Comparison of ENCODE assay signal across 1 cellular context in the genomic region with DNA sequence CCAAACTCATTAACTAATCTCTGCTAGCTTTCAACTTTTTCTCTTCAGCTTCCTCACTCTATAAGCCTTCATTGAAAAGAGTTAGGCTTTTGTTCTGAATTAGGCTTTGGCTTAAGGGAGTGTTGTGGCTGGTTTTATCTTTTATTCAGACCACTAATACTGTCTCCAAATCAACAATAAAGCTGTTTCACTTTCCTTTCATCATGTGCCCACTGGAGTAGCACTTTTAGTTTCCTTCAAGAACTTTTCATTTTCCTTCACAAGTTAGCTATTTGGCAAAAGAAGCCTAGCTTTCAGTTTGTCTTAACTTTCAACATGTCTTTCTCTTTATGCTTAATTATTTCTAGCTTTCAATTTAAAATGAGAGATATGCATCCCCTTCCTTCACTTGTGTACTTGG.
TF ChIP-seq lines count a peak whose summit lies in the region.

No MANE protein-coding gene starts in this region.

TF ChIP-seq in WTC11, 78 proteins besides CTCF, POLR2A, EP300 and RAD21 (continued from another document):
- TF ChIP-seq, protein P1, sequence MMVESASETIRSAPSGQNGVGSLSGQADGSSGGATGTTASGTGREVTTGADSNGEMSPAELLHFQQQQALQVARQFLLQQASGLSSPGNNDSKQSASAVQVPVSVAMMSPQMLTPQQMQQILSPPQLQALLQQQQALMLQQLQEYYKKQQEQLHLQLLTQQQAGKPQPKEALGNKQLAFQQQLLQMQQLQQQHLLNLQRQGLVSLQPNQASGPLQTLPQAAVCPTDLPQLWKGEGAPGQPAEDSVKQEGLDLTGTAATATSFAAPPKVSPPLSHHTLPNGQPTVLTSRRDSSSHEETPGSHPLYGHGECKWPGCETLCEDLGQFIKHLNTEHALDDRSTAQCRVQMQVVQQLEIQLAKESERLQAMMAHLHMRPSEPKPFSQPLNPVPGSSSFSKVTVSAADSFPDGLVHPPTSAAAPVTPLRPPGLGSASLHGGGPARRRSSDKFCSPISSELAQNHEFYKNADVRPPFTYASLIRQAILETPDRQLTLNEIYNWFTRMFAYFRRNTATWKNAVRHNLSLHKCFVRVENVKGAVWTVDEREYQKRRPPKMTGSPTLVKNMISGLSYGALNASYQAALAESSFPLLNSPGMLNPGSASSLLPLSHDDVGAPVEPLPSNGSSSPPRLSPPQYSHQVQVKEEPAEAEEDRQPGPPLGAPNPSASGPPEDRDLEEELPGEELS (CRISPR knock-in tag; IDR thresholded peaks at IDR 0.05), result no peak
- no peak for TF ChIP-seq GRHL2 (CRISPR knock-in tag; IDR thresholded peaks at IDR 0.05; ENCODE audit: insufficient replicate concordance, severe bottlenecking)
- no peak for TF ChIP-seq HMGA2 (CRISPR knock-in tag; IDR thresholded peaks at IDR 0.05)
